ENCODE assay signal across 8 cellular contexts in genomic region chr15:77991658-77992201, GRCh38.
A peak's percentile ranks its signal among the peaks of the same experiment; 100 is the strongest.
DNase-seq lines count a peak whose midpoint lies in the region; ATAC-seq and TF ChIP-seq lines count a peak whose summit lies in the region.
"Not testable (repeated sequence)": the region's sequence is repeated elsewhere in the genome, so short reads cannot be mapped to it uniquely, and the experiment has no call there.

No MANE protein-coding gene starts in this region.

- peaks cover 13% of the 10 kb centered on the region for H3K4me1 ChIP-seq in CD8-positive, alpha-beta T cell (ENCODE audit: insufficient read depth, low read length)
- H3K4me1 ChIP-seq in mesodermal cell (ENCODE audit: control insufficient read depth, insufficient read depth, low read length, poor library complexity, severe bottlenecking) (peaks cover 20% of the 10 kb centered on the region), upper lobe of right lung (peaks cover 31% of the 10 kb centered on the region)

- not testable (repeated sequence) for DNase-seq in CD8-positive, alpha-beta T cell; activated CD8-positive, alpha-beta T cell treated with anti-CD3 and anti-CD28 coated beads, Interleukin-2, amount 10 ng/mL, durations not matched to agents 7 days and 5 days; upper lobe of right lung
- DNase-seq in NCI-H1694 (lab: John Stamatoyannopoulos, UW) (peak; percentile 82), Right ventricle myocardium superior (peak; percentile 88), sciatic nerve (ENCODE audit: low spot score) (peak; percentile 74)

- POLR2A ChIA-PET in CD8-positive, alpha-beta T cell (lab: Charles Lee) = not testable (repeated sequence)
- POLR2A ChIA-PET in activated CD8-positive, alpha-beta T cell treated with anti-CD3 and anti-CD28 coated beads, Interleukin-2, amount 10 ng/mL, durations not matched to agents 7 days and 5 days (lab: Charles Lee) = interaction anchor here (0.7 kb wide), 1 partner anchor 58 kb away, joined by 3 read pairs; no protein-coding TSS in a partner anchor

- not testable (repeated sequence) for H3K9me3 ChIP-seq in CD8-positive, alpha-beta T cell (ENCODE audit: low read length); mesodermal cell (ENCODE audit: control insufficient read depth, low read length); upper lobe of right lung

- H3K9me3 Mint-ChIP-seq in CD8-positive, alpha-beta T cell; activated CD8-positive, alpha-beta T cell treated with anti-CD3 and anti-CD28 coated beads, Interleukin-2, amount 10 ng/mL, durations not matched to agents 7 days and 5 days (ENCODE audit: insufficient read depth): not testable (repeated sequence)

- not testable (repeated sequence) for TF ChIP-seq CTCF in CD8-positive, alpha-beta T cell (IDR thresholded peaks at IDR 0.05); upper lobe of right lung (IDR thresholded peaks at IDR 0.05)

- H3K27ac Mint-ChIP-seq in CD8-positive, alpha-beta T cell = peak overlapping the region; percentile 9
- peak overlapping the region; percentile 79 for H3K27ac Mint-ChIP-seq in activated CD8-positive, alpha-beta T cell treated with anti-CD3 and anti-CD28 coated beads, Interleukin-2, amount 10 ng/mL, durations not matched to agents 7 days and 5 days

- CTCF ChIA-PET in CD8-positive, alpha-beta T cell (lab: Charles Lee) = interaction anchor here (1.1 to 1.5 kb wide), 2 partner anchors 68 to 116 kb away, joined by 3 to 6 read pairs; no protein-coding TSS in a partner anchor
- CTCF ChIA-PET in activated CD8-positive, alpha-beta T cell treated with anti-CD3 and anti-CD28 coated beads, Interleukin-2, amount 10 ng/mL, durations not matched to agents 7 days and 5 days (lab: Charles Lee) = interaction anchor here (1.7 kb wide), 1 partner anchor 117 kb away, joined by 5 read pairs; no protein-coding TSS in a partner anchor

- H3K4me3 Mint-ChIP-seq in CD8-positive, alpha-beta T cell; activated CD8-positive, alpha-beta T cell treated with anti-CD3 and anti-CD28 coated beads, Interleukin-2, amount 10 ng/mL, durations not matched to agents 7 days and 5 days: not testable (repeated sequence)

- ATAC-seq in CD8-positive, alpha-beta T cell; activated CD8-positive, alpha-beta T cell treated with anti-CD3 and anti-CD28 coated beads, Interleukin-2, amount 10 ng/mL, durations not matched to agents 7 days and 5 days: not testable (repeated sequence)
- ATAC-seq in Right ventricle myocardium superior (ENCODE audit: poor library complexity) = peak; percentile 84
- ATAC-seq in sciatic nerve = peak; percentile 67
- ATAC-seq in upper lobe of right lung = peak; percentile 21

- H3K36me3 Mint-ChIP-seq in CD8-positive, alpha-beta T cell = peaks cover 20% of the 10 kb centered on the region
- peaks cover 15% of the 10 kb centered on the region for H3K36me3 Mint-ChIP-seq in activated CD8-positive, alpha-beta T cell treated with anti-CD3 and anti-CD28 coated beads, Interleukin-2, amount 10 ng/mL, durations not matched to agents 7 days and 5 days (ENCODE audit: low read depth)

- not testable (repeated sequence) for H3K36me3 ChIP-seq in CD8-positive, alpha-beta T cell (ENCODE audit: insufficient read depth, low read length); mesodermal cell (ENCODE audit: control insufficient read depth, insufficient read depth, low read length); upper lobe of right lung

- intact Hi-C loops in CD8-positive, alpha-beta T cell (cut with DNase I, micrococcal nuclease); Right ventricle myocardium superior (cut with DNase I); sciatic nerve (cut with DNase I); upper lobe of right lung (cut with DNase I): not testable (repeated sequence)

- H3K4me1 Mint-ChIP-seq in CD8-positive, alpha-beta T cell (ENCODE audit: low read depth) = peaks cover 30% of the 10 kb centered on the region
- peaks cover 37% of the 10 kb centered on the region for H3K4me1 Mint-ChIP-seq in activated CD8-positive, alpha-beta T cell treated with anti-CD3 and anti-CD28 coated beads, Interleukin-2, amount 10 ng/mL, durations not matched to agents 7 days and 5 days (ENCODE audit: low read depth)

- H3K27ac ChIP-seq in CD8-positive, alpha-beta T cell (ENCODE audit: low read depth, low read length) = not testable (repeated sequence)
- peak overlapping the region; percentile 77 for H3K27ac ChIP-seq in cingulate gyrus (ENCODE audit: low read depth, low read length)
- peak overlapping the region; percentile 16 for H3K27ac ChIP-seq in mesodermal cell (ENCODE audit: low read depth, low read length, severe bottlenecking)
- H3K27ac ChIP-seq in upper lobe of right lung = peak overlapping the region; percentile 65

- H3K4me3 ChIP-seq in CD8-positive, alpha-beta T cell (ENCODE audit: low read depth, low read length); mesodermal cell (ENCODE audit: extremely low read depth, insufficient read depth, low read length, poor library complexity, severe bottlenecking); upper lobe of right lung: not testable (repeated sequence)

- WGBS in mesodermal cell (ENCODE audit: insufficient coverage in 2 of 2), 2 experiments = 96 to 100% methylated on average over 4 of the region's 9 CpGs

- not testable (repeated sequence) for H3K27me3 ChIP-seq in CD8-positive, alpha-beta T cell (ENCODE audit: insufficient read depth, low read length); upper lobe of right lung

- not testable (repeated sequence) for H3K27me3 Mint-ChIP-seq in CD8-positive, alpha-beta T cell (ENCODE audit: low read depth); activated CD8-positive, alpha-beta T cell treated with anti-CD3 and anti-CD28 coated beads, Interleukin-2, amount 10 ng/mL, durations not matched to agents 7 days and 5 days (ENCODE audit: low read depth)
